In the genomic region with DNA sequence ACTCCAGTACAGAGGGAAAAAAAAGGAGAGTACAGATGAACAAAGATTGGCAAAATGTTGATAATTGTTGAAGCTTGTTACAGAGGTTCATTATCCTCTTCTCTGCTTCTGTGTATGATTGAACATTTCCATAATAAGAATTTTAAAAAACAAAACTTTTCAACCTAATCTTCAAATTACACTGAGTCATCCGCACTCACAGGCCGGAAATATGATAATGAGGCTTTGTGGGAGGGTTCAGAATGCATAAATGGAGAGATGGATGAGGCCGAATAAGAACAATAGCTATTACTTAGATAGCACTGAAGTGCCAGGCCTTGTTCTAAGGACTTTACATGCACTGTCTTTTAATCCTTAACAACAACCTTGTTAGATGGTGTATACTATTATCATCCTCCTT, we compare ENCODE assay signal across 1 cellular context.
TF ChIP-seq lines count a peak whose summit lies in the region.

No MANE protein-coding gene starts in this region.

TF ChIP-seq in SK-N-SH treated with all-trans-retinoic acid at 6 μM for 48 hours, 23 proteins besides CTCF, POLR2A, EP300 and RAD21:
- TF ChIP-seq, protein P1, sequence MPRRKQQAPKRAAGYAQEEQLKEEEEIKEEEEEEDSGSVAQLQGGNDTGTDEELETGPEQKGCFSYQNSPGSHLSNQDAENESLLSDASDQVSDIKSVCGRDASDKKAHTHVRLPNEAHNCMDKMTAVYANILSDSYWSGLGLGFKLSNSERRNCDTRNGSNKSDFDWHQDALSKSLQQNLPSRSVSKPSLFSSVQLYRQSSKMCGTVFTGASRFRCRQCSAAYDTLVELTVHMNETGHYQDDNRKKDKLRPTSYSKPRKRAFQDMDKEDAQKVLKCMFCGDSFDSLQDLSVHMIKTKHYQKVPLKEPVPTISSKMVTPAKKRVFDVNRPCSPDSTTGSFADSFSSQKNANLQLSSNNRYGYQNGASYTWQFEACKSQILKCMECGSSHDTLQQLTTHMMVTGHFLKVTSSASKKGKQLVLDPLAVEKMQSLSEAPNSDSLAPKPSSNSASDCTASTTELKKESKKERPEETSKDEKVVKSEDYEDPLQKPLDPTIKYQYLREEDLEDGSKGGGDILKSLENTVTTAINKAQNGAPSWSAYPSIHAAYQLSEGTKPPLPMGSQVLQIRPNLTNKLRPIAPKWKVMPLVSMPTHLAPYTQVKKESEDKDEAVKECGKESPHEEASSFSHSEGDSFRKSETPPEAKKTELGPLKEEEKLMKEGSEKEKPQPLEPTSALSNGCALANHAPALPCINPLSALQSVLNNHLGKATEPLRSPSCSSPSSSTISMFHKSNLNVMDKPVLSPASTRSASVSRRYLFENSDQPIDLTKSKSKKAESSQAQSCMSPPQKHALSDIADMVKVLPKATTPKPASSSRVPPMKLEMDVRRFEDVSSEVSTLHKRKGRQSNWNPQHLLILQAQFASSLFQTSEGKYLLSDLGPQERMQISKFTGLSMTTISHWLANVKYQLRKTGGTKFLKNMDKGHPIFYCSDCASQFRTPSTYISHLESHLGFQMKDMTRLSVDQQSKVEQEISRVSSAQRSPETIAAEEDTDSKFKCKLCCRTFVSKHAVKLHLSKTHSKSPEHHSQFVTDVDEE (CRISPR knock-in tag; IDR thresholded peaks at IDR 0.05): no peak
- TF ChIP-seq BACH2 (CRISPR knock-in tag; IDR thresholded peaks at IDR 0.05; ENCODE audit: borderline replicate concordance) (no peak), PPARA (CRISPR knock-in tag; IDR thresholded peaks at IDR 0.05; ENCODE audit: borderline replicate concordance) (no peak), ZFP3 (CRISPR knock-in tag; IDR thresholded peaks at IDR 0.05) (no peak), TCF4 (CRISPR knock-in tag; IDR thresholded peaks at IDR 0.05; ENCODE audit: borderline replicate concordance) (no peak), GLIS3 (CRISPR knock-in tag; IDR thresholded peaks at IDR 0.05) (no peak), ESRRG (CRISPR knock-in tag; IDR thresholded peaks at IDR 0.05) (no peak), CSDC2 (CRISPR knock-in tag; IDR thresholded peaks at IDR 0.05) (no peak), ARNTL (CRISPR knock-in tag; IDR thresholded peaks at IDR 0.05; ENCODE audit: borderline replicate concordance, low read depth) (no peak)
- TF ChIP-seq, protein P2, sequence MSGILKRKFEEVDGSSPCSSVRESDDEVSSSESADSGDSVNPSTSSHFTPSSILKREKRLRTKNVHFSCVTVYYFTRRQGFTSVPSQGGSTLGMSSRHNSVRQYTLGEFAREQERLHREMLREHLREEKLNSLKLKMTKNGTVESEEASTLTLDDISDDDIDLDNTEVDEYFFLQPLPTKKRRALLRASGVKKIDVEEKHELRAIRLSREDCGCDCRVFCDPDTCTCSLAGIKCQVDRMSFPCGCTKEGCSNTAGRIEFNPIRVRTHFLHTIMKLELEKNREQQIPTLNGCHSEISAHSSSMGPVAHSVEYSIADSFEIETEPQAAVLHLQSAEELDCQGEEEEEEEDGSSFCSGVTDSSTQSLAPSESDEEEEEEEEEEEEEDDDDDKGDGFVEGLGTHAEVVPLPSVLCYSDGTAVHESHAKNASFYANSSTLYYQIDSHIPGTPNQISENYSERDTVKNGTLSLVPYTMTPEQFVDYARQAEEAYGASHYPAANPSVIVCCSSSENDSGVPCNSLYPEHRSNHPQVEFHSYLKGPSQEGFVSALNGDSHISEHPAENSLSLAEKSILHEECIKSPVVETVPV (CRISPR knock-in tag; IDR thresholded peaks at IDR 0.05): no peak
- TF ChIP-seq, protein P3, sequence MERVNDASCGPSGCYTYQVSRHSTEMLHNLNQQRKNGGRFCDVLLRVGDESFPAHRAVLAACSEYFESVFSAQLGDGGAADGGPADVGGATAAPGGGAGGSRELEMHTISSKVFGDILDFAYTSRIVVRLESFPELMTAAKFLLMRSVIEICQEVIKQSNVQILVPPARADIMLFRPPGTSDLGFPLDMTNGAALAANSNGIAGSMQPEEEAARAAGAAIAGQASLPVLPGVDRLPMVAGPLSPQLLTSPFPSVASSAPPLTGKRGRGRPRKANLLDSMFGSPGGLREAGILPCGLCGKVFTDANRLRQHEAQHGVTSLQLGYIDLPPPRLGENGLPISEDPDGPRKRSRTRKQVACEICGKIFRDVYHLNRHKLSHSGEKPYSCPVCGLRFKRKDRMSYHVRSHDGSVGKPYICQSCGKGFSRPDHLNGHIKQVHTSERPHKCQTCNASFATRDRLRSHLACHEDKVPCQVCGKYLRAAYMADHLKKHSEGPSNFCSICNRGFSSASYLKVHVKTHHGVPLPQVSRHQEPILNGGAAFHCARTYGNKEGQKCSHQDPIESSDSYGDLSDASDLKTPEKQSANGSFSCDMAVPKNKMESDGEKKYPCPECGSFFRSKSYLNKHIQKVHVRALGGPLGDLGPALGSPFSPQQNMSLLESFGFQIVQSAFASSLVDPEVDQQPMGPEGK (CRISPR knock-in tag; IDR thresholded peaks at IDR 0.05; ENCODE audit: borderline replicate concordance): no peak
